ENCODE assay signal across 26 cellular contexts in genomic region chr15:101027920-101028319, GRCh38.
DNase-seq lines count a peak whose midpoint lies in the region; ATAC-seq and TF ChIP-seq lines count a peak whose summit lies in the region.
"Had no signal": no experiment of that assay in that cellular context is flagged by ENCODE, and none has a peak within 500 bp of the region (broad histone marks: within the 10 kb centered on the region; RNA-seq: fewer than 3 reads in every experiment).

No MANE protein-coding gene starts in this region.

- no peaks in the 10 kb centered on the region for H3K9me3 ChIP-seq in transverse colon
- H3K9me3 ChIP-seq: Caco-2, esophagus muscularis mucosa, heart right ventricle, neutrophil had no signal

- no peaks in the 10 kb centered on the region for H3K27me3 Mint-ChIP-seq in chondrocyte (ENCODE audit: low read depth)
- H3K27me3 Mint-ChIP-seq in neural crest cell (ENCODE audit: low read depth), result peaks cover 4% of the 10 kb centered on the region
- H3K27me3 Mint-ChIP-seq: activated B cell treated with CpG ODN at 0.5 μM for 24 hours, IgD-negative memory B cell had no signal

- in situ Hi-C loops in transverse colon (cut with MboI; ENCODE audit: low pct_ligation_motif_present in 1 of 4, low pct_unique_long_range_greater_than_20kb in 1 of 4, low sequenced_read_pairs in 3 of 4), result no loop called here

- no peak overlapping the region for H3K4me3 ChIP-seq in transverse colon
- H3K4me3 ChIP-seq: BLaER1 treated with 17β-estradiol and CSF1 and Interleukin-3, amounts not matched to agents 10 nM and 100 nM; esophagus muscularis mucosa; heart right ventricle; skin epidermis had no signal

- CTCF ChIA-PET in RWPE1 (lab: Yijun Ruan, JAX), result no interaction called here

- TF ChIP-seq CTCF in RWPE1 (conservative IDR thresholded peaks at IDR 0.05; ENCODE audit: low read depth) (no peak), chondrocyte (IDR thresholded peaks at IDR 0.05) (no peak), neural crest cell (conservative IDR thresholded peaks at IDR 0.05) (no peak), transverse colon (IDR thresholded peaks at IDR 0.05) (no peak)

- H3K4me1 Mint-ChIP-seq in chondrocyte (ENCODE audit: low read depth) (peaks cover 3% of the 10 kb centered on the region), neural crest cell (peaks cover 44% of the 10 kb centered on the region)
- H3K4me1 Mint-ChIP-seq: activated B cell treated with CpG ODN at 0.5 μM for 24 hours; activated naive CD8-positive, alpha-beta T cell treated with anti-CD3 and anti-CD28 coated beads for 36 hours had no signal

- TF ChIP-seq EP300 in transverse colon (IDR thresholded peaks at IDR 0.05; ENCODE audit: low read depth), result no peak

- H3K36me3 ChIP-seq in transverse colon, result peaks cover 0 to 17% (median 5%) of the 10 kb centered on the region in 4 donors
- H3K36me3 ChIP-seq: BLaER1 treated with 17β-estradiol and CSF1 and Interleukin-3, amounts not matched to agents 10 nM and 100 nM had no signal

- 90 to 91% methylated on average over 12 to 13 of the region's 13 CpGs for WGBS in transverse colon (ENCODE audit: low coverage in 1 of 2), 2 donors

- H3K27ac Mint-ChIP-seq in chondrocyte (ENCODE audit: unreplicated experiment), result no peak overlapping the region
- peak overlapping the region; percentile 78 for H3K27ac Mint-ChIP-seq in neural crest cell (ENCODE audit: unreplicated experiment)
- H3K27ac Mint-ChIP-seq: activated B cell treated with CpG ODN at 0.5 μM for 24 hours; activated naive CD8-positive, alpha-beta T cell treated with anti-CD3 and anti-CD28 coated beads for 36 hours had no signal

- H3K9me3 Mint-ChIP-seq in chondrocyte (ENCODE audit: low read depth) (no peaks in the 10 kb centered on the region), neural crest cell (no peaks in the 10 kb centered on the region)
- H3K9me3 Mint-ChIP-seq: activated B cell treated with CpG ODN at 0.5 μM for 24 hours; activated naive CD8-positive, alpha-beta T cell treated with anti-CD3 and anti-CD28 coated beads for 36 hours; IgD-negative memory B cell had no signal

- POLR2A ChIA-PET in RWPE1 (lab: Yijun Ruan, JAX; ENCODE audit: low non-redundant PET), result no interaction called here

- no peak for ATAC-seq in GM19023 (IDR thresholded peaks at IDR 0.05; ENCODE audit: unreplicated experiment)
- ATAC-seq: foreskin keratinocyte, heart right ventricle, PC-3 had no signal

- H3K4me3 Mint-ChIP-seq in chondrocyte (ENCODE audit: unreplicated experiment) (no peak overlapping the region), neural crest cell (peak overlapping the region; percentile 14)
- H3K4me3 Mint-ChIP-seq: activated B cell treated with CpG ODN at 0.5 μM for 24 hours; activated naive CD8-positive, alpha-beta T cell treated with anti-CD3 and anti-CD28 coated beads for 36 hours; IgD-negative memory B cell had no signal

- peak overlapping the region; percentile 3 for H3K27ac ChIP-seq in RWPE1
- H3K27ac ChIP-seq in transverse colon, result no peak overlapping the region
- H3K27ac ChIP-seq: BLaER1 treated with 17β-estradiol and CSF1 and Interleukin-3, amounts not matched to agents 10 nM and 100 nM; esophagus muscularis mucosa; foreskin keratinocyte; heart right ventricle; neutrophil; skin epidermis had no signal

- H3K36me3 Mint-ChIP-seq in chondrocyte (ENCODE audit: low read depth) (peaks cover 9% of the 10 kb centered on the region), neural crest cell (ENCODE audit: low read depth) (no peaks in the 10 kb centered on the region)
- H3K36me3 Mint-ChIP-seq: activated naive CD8-positive, alpha-beta T cell treated with anti-CD3 and anti-CD28 coated beads for 36 hours had no signal

- H3K4me1 ChIP-seq in transverse colon, result no peaks in the 10 kb centered on the region
- H3K4me1 ChIP-seq: Caco-2, foreskin keratinocyte had no signal

- TF ChIP-seq POLR2A in transverse colon (IDR thresholded peaks at IDR 0.05), result no peak

- DNase-seq in RWPE1 (ENCODE audit: low spot score), result no peak
- peak; percentile 27 for DNase-seq in chondrocyte (ENCODE audit: low spot score)
- no peak for DNase-seq in neural crest cell (ENCODE audit: low read depth, low spot score)
- DNase-seq in transverse colon, result peak; percentile 1
- no peak for DNase-seq in cerebellar cortex (ENCODE audit: low spot score)
- no peak for DNase-seq in HCEC 1CT
- DNase-seq: activated effector memory CD4-positive, alpha-beta T cell treated with anti-CD3 and anti-CD28 coated beads, Interleukin-2, amount 50 U/mL, for 16 hours; activated naive CD8-positive, alpha-beta T cell treated with anti-CD3 and anti-CD28 coated beads for 36 hours; Caco-2; DMS79; foreskin keratinocyte; NCI-H1092 treated with DMSO at 0.1 percent for 48 hours; NCI-H187; NCI-H524 treated with DMSO at 0.1 percent for 48 hours; PC-3; stimulated activated CD4-positive, alpha-beta T cell treated with anti-CD3 and anti-CD28 coated beads, Interleukin-1b, Interleukin-23, amount 100 ng/mL, for 48 hours; T1000; trophoblast cell had no signal

- intact Hi-C loops in transverse colon (cut with DNase I; ENCODE audit: low total_unique reads), result no loop called here

- no peaks in the 10 kb centered on the region for H3K27me3 ChIP-seq in transverse colon
- H3K27me3 ChIP-seq: esophagus muscularis mucosa, foreskin keratinocyte, heart right ventricle, neutrophil had no signal

Comparison
In these comparisons a context has a peak if more than half of its experiments do, and no peak if none do; other contexts are left out.
1. DNase-seq: peak in chondrocyte (single experiment) and transverse colon (single experiment); none in RWPE1 (single experiment), neural crest cell (single experiment), cerebellar cortex (single experiment) and HCEC 1CT (single experiment).